1 cellular context compared by ENCODE assay signal in the genomic region with DNA sequence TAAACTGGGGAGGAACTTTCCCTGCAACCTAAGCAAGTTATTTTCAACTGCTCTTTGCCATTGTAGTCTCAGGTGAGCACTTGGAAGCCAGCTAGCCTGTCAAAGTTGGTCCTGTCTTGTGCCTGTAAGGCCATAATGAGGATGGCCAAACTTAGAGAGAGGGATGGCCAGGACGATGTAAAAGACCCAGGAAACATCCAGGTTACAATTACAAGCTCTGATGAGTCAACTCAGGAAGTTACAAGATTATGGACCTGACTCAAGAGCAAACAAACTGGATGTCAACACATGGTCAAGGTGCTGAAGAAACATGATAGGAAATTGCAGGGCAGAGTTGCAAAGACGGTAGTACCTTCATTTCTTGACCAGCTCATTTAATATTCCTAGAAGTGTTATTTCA.
A peak's percentile ranks its signal among the peaks of the same experiment; 100 is the strongest.
TF ChIP-seq lines count a peak whose summit lies in the region.

No MANE protein-coding gene starts in this region.

TF ChIP-seq in HepG2, 621 proteins besides CTCF, POLR2A, EP300 and RAD21 (continues in another document):
- TF ChIP-seq SMAD3 (CRISPR knock-in tag; IDR thresholded peaks at IDR 0.05) (peak; percentile 59; the same call in 1 of the 2 replicates), RELA (CRISPR knock-in tag; IDR thresholded peaks at IDR 0.05) (no peak), GABPA (IDR thresholded peaks at IDR 0.05; ENCODE audit: low read depth, low read length) (no peak), GABPA (CRISPR knock-in tag; IDR thresholded peaks at IDR 0.05; ENCODE audit: low read depth) (peak; percentile 60; the same call in 1 of the 2 replicates), ZNF713 (CRISPR knock-in tag; IDR thresholded peaks at IDR 0.05) (no peak), ZNF772 (CRISPR knock-in tag; IDR thresholded peaks at IDR 0.05) (no peak), CCAR2 (optimal IDR thresholded peaks at IDR 0.05; ENCODE audit: low read depth, low read length) (no peak), ZNF430 (CRISPR knock-in tag; IDR thresholded peaks at IDR 0.05) (no peak), AKAP8 (CRISPR knock-in tag; IDR thresholded peaks at IDR 0.05) (peak; percentile 67; the same call in 1 of the 2 replicates), MXI1 (IDR thresholded peaks at IDR 0.05; ENCODE audit: borderline replicate concordance, low read depth, low read length) (peak; percentile 91; the same call in 1 of the 3 replicates), NR2F6 (IDR thresholded peaks at IDR 0.05) (no peak), NR2F6 (CRISPR knock-in tag; IDR thresholded peaks at IDR 0.05) (0 out of 2 replicates have a peak, but pooled peaks have one; percentile 28), NFIC (IDR thresholded peaks at IDR 0.05; ENCODE audit: low read length) (no peak), ARNT (IDR thresholded peaks at IDR 0.05) (no peak), ZNF331 (CRISPR knock-in tag; IDR thresholded peaks at IDR 0.05) (peak; percentile 74), ZNF264 (CRISPR knock-in tag; IDR thresholded peaks at IDR 0.05) (0 out of 2 replicates have a peak, but pooled peaks have one; percentile 19), RNF2 (conservative IDR thresholded peaks at IDR 0.05; ENCODE audit: low read depth) (no peak), TBX2 (CRISPR knock-in tag; IDR thresholded peaks at IDR 0.05; ENCODE audit: borderline replicate concordance) (0 out of 2 replicates have a peak, but pooled peaks have one; percentile 47), MEIS1 (CRISPR knock-in tag; IDR thresholded peaks at IDR 0.05; ENCODE audit: borderline replicate concordance) (peak; percentile 32; the same call in 1 of the 2 replicates), IRF2 (CRISPR knock-in tag; IDR thresholded peaks at IDR 0.05) (peak; percentile 70; the same call in 1 of the 2 replicates), FOXO1 (CRISPR knock-in tag; IDR thresholded peaks at IDR 0.05) (peak; percentile 81), BCL6 (CRISPR knock-in tag; IDR thresholded peaks at IDR 0.05) (peak; percentile 64), GATAD1 (CRISPR knock-in tag; IDR thresholded peaks at IDR 0.05) (peak; percentile 58; the same call in 1 of the 2 replicates), ZBTB38 (CRISPR knock-in tag; IDR thresholded peaks at IDR 0.05) (no peak), ZBTB20 (CRISPR knock-in tag; IDR thresholded peaks at IDR 0.05; ENCODE audit: borderline replicate concordance, low read depth) (0 out of 2 replicates have a peak, but pooled peaks have one; percentile 24), FOXK1 (CRISPR knock-in tag; IDR thresholded peaks at IDR 0.05; ENCODE audit: borderline replicate concordance, low read depth) (peak; percentile 63; the same call in 1 of the 2 replicates), ZNF317 (CRISPR knock-in tag; IDR thresholded peaks at IDR 0.05) (0 out of 2 replicates have a peak, but pooled peaks have one; percentile 38), ZNF501 (CRISPR knock-in tag; IDR thresholded peaks at IDR 0.05) (no peak), PLRG1 (conservative IDR thresholded peaks at IDR 0.05) (no peak), HOXA9 (CRISPR knock-in tag; IDR thresholded peaks at IDR 0.05; ENCODE audit: borderline replicate concordance) (no peak), KDM5B (CRISPR knock-in tag; IDR thresholded peaks at IDR 0.05; ENCODE audit: borderline replicate concordance) (no peak), ZNF335 (CRISPR knock-in tag; IDR thresholded peaks at IDR 0.05) (0 out of 2 replicates have a peak, but pooled peaks have one; percentile 27), ZNF367 (CRISPR knock-in tag; IDR thresholded peaks at IDR 0.05; ENCODE audit: borderline replicate concordance) (no peak)
- TF ChIP-seq, protein P1, sequence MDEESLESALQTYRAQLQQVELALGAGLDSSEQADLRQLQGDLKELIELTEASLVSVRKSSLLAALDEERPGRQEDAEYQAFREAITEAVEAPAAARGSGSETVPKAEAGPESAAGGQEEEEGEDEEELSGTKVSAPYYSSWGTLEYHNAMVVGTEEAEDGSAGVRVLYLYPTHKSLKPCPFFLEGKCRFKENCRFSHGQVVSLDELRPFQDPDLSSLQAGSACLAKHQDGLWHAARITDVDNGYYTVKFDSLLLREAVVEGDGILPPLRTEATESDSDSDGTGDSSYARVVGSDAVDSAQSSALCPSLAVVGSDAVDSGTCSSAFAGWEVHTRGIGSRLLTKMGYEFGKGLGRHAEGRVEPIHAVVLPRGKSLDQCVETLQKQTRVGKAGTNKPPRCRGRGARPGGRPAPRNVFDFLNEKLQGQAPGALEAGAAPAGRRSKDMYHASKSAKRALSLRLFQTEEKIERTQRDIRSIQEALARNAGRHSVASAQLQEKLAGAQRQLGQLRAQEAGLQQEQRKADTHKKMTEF (CRISPR knock-in tag; IDR thresholded peaks at IDR 0.05): peak; percentile 50; the same call in 1 of the 2 replicates
- TF ChIP-seq, protein P2, sequence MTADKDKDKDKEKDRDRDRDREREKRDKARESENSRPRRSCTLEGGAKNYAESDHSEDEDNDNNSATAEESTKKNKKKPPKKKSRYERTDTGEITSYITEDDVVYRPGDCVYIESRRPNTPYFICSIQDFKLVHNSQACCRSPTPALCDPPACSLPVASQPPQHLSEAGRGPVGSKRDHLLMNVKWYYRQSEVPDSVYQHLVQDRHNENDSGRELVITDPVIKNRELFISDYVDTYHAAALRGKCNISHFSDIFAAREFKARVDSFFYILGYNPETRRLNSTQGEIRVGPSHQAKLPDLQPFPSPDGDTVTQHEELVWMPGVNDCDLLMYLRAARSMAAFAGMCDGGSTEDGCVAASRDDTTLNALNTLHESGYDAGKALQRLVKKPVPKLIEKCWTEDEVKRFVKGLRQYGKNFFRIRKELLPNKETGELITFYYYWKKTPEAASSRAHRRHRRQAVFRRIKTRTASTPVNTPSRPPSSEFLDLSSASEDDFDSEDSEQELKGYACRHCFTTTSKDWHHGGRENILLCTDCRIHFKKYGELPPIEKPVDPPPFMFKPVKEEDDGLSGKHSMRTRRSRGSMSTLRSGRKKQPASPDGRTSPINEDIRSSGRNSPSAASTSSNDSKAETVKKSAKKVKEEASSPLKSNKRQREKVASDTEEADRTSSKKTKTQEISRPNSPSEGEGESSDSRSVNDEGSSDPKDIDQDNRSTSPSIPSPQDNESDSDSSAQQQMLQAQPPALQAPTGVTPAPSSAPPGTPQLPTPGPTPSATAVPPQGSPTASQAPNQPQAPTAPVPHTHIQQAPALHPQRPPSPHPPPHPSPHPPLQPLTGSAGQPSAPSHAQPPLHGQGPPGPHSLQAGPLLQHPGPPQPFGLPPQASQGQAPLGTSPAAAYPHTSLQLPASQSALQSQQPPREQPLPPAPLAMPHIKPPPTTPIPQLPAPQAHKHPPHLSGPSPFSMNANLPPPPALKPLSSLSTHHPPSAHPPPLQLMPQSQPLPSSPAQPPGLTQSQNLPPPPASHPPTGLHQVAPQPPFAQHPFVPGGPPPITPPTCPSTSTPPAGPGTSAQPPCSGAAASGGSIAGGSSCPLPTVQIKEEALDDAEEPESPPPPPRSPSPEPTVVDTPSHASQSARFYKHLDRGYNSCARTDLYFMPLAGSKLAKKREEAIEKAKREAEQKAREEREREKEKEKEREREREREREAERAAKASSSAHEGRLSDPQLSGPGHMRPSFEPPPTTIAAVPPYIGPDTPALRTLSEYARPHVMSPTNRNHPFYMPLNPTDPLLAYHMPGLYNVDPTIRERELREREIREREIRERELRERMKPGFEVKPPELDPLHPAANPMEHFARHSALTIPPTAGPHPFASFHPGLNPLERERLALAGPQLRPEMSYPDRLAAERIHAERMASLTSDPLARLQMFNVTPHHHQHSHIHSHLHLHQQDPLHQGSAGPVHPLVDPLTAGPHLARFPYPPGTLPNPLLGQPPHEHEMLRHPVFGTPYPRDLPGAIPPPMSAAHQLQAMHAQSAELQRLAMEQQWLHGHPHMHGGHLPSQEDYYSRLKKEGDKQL (CRISPR knock-in tag; IDR thresholded peaks at IDR 0.05; ENCODE audit: low read depth): 0 out of 2 replicates have a peak, but pooled peaks have one; percentile 21
- TF ChIP-seq, protein P3, sequence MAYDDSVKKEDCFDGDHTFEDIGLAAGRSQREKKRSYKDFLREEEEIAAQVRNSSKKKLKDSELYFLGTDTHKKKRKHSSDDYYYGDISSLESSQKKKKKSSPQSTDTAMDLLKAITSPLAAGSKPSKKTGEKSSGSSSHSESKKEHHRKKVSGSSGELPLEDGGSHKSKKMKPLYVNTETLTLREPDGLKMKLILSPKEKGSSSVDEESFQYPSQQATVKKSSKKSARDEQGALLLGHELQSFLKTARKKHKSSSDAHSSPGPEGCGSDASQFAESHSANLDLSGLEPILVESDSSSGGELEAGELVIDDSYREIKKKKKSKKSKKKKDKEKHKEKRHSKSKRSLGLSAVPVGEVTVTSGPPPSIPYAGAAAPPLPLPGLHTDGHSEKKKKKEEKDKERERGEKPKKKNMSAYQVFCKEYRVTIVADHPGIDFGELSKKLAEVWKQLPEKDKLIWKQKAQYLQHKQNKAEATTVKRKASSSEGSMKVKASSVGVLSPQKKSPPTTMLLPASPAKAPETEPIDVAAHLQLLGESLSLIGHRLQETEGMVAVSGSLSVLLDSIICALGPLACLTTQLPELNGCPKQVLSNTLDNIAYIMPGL (CRISPR knock-in tag; IDR thresholded peaks at IDR 0.05; ENCODE audit: borderline replicate concordance in 1 of 2, low read depth in 1 of 2): peak in 1 of 2 experiments; percentile 49; a peak in 1 of 4 replicates
- TF ChIP-seq, protein P4, sequence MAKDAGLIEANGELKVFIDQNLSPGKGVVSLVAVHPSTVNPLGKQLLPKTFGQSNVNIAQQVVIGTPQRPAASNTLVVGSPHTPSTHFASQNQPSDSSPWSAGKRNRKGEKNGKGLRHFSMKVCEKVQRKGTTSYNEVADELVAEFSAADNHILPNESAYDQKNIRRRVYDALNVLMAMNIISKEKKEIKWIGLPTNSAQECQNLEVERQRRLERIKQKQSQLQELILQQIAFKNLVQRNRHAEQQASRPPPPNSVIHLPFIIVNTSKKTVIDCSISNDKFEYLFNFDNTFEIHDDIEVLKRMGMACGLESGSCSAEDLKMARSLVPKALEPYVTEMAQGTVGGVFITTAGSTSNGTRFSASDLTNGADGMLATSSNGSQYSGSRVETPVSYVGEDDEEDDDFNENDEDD (CRISPR knock-in tag; IDR thresholded peaks at IDR 0.05; ENCODE audit: borderline replicate concordance): peak; percentile 21; the same call in 1 of the 2 replicates
- TF ChIP-seq, protein P5, sequence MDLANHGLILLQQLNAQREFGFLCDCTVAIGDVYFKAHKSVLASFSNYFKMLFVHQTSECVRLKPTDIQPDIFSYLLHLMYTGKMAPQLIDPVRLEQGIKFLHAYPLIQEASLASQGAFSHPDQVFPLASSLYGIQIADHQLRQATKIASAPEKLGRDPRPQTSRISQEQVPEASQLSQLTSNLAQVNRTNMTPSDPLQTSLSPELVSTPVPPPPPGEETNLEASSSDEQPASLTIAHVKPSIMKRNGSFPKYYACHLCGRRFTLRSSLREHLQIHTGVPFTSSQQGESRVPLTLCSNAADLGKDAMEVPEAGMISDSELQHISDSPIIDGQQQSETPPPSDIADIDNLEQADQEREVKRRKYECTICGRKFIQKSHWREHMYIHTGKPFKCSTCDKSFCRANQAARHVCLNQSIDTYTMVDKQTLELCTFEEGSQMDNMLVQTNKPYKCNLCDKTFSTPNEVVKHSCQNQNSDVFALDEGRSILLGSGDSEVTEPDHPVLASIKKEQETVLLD (CRISPR knock-in tag; IDR thresholded peaks at IDR 0.05; ENCODE audit: low read depth): no peak
- TF ChIP-seq, protein P6, sequence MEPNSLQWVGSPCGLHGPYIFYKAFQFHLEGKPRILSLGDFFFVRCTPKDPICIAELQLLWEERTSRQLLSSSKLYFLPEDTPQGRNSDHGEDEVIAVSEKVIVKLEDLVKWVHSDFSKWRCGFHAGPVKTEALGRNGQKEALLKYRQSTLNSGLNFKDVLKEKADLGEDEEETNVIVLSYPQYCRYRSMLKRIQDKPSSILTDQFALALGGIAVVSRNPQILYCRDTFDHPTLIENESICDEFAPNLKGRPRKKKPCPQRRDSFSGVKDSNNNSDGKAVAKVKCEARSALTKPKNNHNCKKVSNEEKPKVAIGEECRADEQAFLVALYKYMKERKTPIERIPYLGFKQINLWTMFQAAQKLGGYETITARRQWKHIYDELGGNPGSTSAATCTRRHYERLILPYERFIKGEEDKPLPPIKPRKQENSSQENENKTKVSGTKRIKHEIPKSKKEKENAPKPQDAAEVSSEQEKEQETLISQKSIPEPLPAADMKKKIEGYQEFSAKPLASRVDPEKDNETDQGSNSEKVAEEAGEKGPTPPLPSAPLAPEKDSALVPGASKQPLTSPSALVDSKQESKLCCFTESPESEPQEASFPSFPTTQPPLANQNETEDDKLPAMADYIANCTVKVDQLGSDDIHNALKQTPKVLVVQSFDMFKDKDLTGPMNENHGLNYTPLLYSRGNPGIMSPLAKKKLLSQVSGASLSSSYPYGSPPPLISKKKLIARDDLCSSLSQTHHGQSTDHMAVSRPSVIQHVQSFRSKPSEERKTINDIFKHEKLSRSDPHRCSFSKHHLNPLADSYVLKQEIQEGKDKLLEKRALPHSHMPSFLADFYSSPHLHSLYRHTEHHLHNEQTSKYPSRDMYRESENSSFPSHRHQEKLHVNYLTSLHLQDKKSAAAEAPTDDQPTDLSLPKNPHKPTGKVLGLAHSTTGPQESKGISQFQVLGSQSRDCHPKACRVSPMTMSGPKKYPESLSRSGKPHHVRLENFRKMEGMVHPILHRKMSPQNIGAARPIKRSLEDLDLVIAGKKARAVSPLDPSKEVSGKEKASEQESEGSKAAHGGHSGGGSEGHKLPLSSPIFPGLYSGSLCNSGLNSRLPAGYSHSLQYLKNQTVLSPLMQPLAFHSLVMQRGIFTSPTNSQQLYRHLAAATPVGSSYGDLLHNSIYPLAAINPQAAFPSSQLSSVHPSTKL (CRISPR knock-in tag; IDR thresholded peaks at IDR 0.05): peak; percentile 86
